ENCODE assay signal across 8 cellular contexts in genomic region chr12:4107436-4107878, GRCh38.
A peak's percentile ranks its signal among the peaks of the same experiment; 100 is the strongest.
DNase-seq lines count a peak whose midpoint lies in the region; ATAC-seq and TF ChIP-seq lines count a peak whose summit lies in the region.

No MANE protein-coding gene starts in this region.

- no peak overlapping the region for H4K8ac ChIP-seq in H9 (replicated peaks; ENCODE audit: insufficient read length, low read depth, low read length)

- no peak overlapping the region for H3K56ac ChIP-seq in H9 (ENCODE audit: insufficient read length, low read depth, low read length)

- H3K4me1 Mint-ChIP-seq in H9 = peaks cover 10% of the 10 kb centered on the region in 2 experiments
- peaks cover 13% of the 10 kb centered on the region for H3K4me1 Mint-ChIP-seq in central memory CD8-positive, alpha-beta T cell

- H2BK15ac ChIP-seq in H9 (ENCODE audit: low read depth, low read length) = no peak overlapping the region

- H3K18ac ChIP-seq in H9 (ENCODE audit: insufficient read length, low read depth, low read length) = no peak overlapping the region

- TF ChIP-seq CTCF in GM12875 (IDR thresholded peaks at IDR 0.05; ENCODE audit: borderline replicate concordance, insufficient read depth, low read depth, low read length) = peak; percentile 65; the same call in 1 of the 2 replicates
- TF ChIP-seq CTCF in H9 (conservative IDR thresholded peaks at IDR 0.05) = peak; percentile 86
- peak; percentile 52 for TF ChIP-seq CTCF in LNCAP (IDR thresholded peaks at IDR 0.05)
- peak; percentile 61 for TF ChIP-seq CTCF in WERI-Rb-1 (IDR thresholded peaks at IDR 0.05; ENCODE audit: low read depth, low read length)
- TF ChIP-seq CTCF in lung (IDR thresholded peaks at IDR 0.05; ENCODE audit: control extremely low read depth, extremely low read depth) = peak; percentile 63

- H3K36me3 ChIP-seq in WERI-Rb-1 (no peaks in the 10 kb centered on the region), lung (ENCODE audit: control insufficient read depth in 2 of 2, insufficient read depth in 2 of 2, low read length in 2 of 2) (no peaks in the 10 kb centered on the region)

- H3K27me3 ChIP-seq in H9 (ENCODE audit: insufficient read depth, low read length) (no peaks in the 10 kb centered on the region), WERI-Rb-1 (ENCODE audit: insufficient read depth, low read depth, severe bottlenecking) (peaks cover 48% of the 10 kb centered on the region), lung (ENCODE audit: control insufficient read depth, insufficient read depth) (no peaks in the 10 kb centered on the region)

- H3K27me3 Mint-ChIP-seq in H9 (ENCODE audit: low read depth) = peaks cover 10% of the 10 kb centered on the region
- H3K27me3 Mint-ChIP-seq in central memory CD8-positive, alpha-beta T cell = no peaks in the 10 kb centered on the region

- peak; percentile 98 for ATAC-seq in central memory CD8-positive, alpha-beta T cell (replicated peaks; ENCODE audit: extremely low read depth, poor library complexity, severe bottlenecking)
- peak; percentile 87 for ATAC-seq in lung (ENCODE audit: insufficient read depth, low FRiP score)

- H2BK20ac ChIP-seq in H9 (ENCODE audit: low read depth, low read length, poor library complexity, severe bottlenecking) = no peak overlapping the region

- H2AFZ ChIP-seq in H9 (ENCODE audit: low read length) = no peak overlapping the region

- H3K14ac ChIP-seq in H9 (ENCODE audit: insufficient read depth, low read length) = no peak overlapping the region

- no peak overlapping the region for H3K23ac ChIP-seq in H9 (ENCODE audit: insufficient read length, low read depth, low read length)

- H4K5ac ChIP-seq in H9 (ENCODE audit: insufficient read length, low read depth, low read length) = no peak overlapping the region

- H3K9me3 Mint-ChIP-seq in H9 = peaks cover 0 to 2% of the 10 kb centered on the region in 2 experiments; a peak in 1 of 5 replicates
- no peaks in the 10 kb centered on the region for H3K9me3 Mint-ChIP-seq in central memory CD8-positive, alpha-beta T cell

- no peak overlapping the region for H3K4me3 ChIP-seq in GM12875 (ENCODE audit: low read depth, low read length)
- H3K4me3 ChIP-seq in WERI-Rb-1 (ENCODE audit: low read depth, low read length) = no peak overlapping the region
- H3K4me3 ChIP-seq in lung = no peak overlapping the region

- WGBS in H9 (ENCODE audit: extremely low coverage, insufficient read length, low lambda C conversion rate) = no CpG with 5 or more reads among the region's 6 CpGs
- WGBS in lung, 2 donors = 9 to 16% methylated on average over 6 of the region's 6 CpGs

- H3K9ac ChIP-seq in H9 (ENCODE audit: extremely low read depth, insufficient read length, low read length) = no peak overlapping the region

- H4K20me1 ChIP-seq in H9 (ENCODE audit: control insufficient read depth, insufficient read depth, insufficient read length) = no peaks in the 10 kb centered on the region

- H2AK5ac ChIP-seq in H9 (ENCODE audit: insufficient read length, low read length) = no peak overlapping the region

- no peaks in the 10 kb centered on the region for H3K79me2 ChIP-seq in H9 (ENCODE audit: insufficient read depth, low read length)

- no peak overlapping the region for H4K91ac ChIP-seq in H9 (ENCODE audit: insufficient read length, low read depth, low read length)

- H3K4me2 ChIP-seq in H9 (ENCODE audit: insufficient read depth, insufficient read length, low read length) = no peak overlapping the region

- no peak overlapping the region for H2BK5ac ChIP-seq in H9 (ENCODE audit: insufficient read length, low read length)

- no peaks in the 10 kb centered on the region for H3K36me3 Mint-ChIP-seq in H9 (ENCODE audit: insufficient read depth in 1 of 3, low read depth in 3 of 3)
- no peaks in the 10 kb centered on the region for H3K36me3 Mint-ChIP-seq in central memory CD8-positive, alpha-beta T cell (ENCODE audit: insufficient read depth)

- H3K9me3 ChIP-seq in H9 (ENCODE audit: control insufficient read depth, low read depth, low read length) = no peaks in the 10 kb centered on the region
- no peaks in the 10 kb centered on the region for H3K9me3 ChIP-seq in WERI-Rb-1 (ENCODE audit: severe bottlenecking)
- H3K9me3 ChIP-seq in lung (ENCODE audit: control insufficient read depth in 2 of 2, insufficient read depth in 1 of 2, low read length in 1 of 2) = no peaks in the 10 kb centered on the region

- H3K27ac Mint-ChIP-seq in H9 = peak overlapping the region in 1 of 3 experiments; percentile 17; a peak in 1 of 7 replicates
- H3K27ac Mint-ChIP-seq in central memory CD8-positive, alpha-beta T cell (ENCODE audit: low read depth) = peak overlapping the region; percentile 86

- no peak overlapping the region for H2BK120ac ChIP-seq in H9 (ENCODE audit: low read depth, low read length, poor library complexity, severe bottlenecking)

- H3K27ac ChIP-seq in H9 (ENCODE audit: insufficient read length, low read depth, low read length) (no peak overlapping the region), WERI-Rb-1 (no peak overlapping the region), lung (ENCODE audit: low read depth in 1 of 2, low read length in 1 of 2) (no peak overlapping the region)

- H3T11ph ChIP-seq in H9 (ENCODE audit: low read length) = no peak overlapping the region

- no peak overlapping the region for H3K4me3 Mint-ChIP-seq in H9
- no peak overlapping the region for H3K4me3 Mint-ChIP-seq in central memory CD8-positive, alpha-beta T cell

- no peaks in the 10 kb centered on the region for H3K79me1 ChIP-seq in H9 (ENCODE audit: insufficient read depth, low read depth, low read length, poor library complexity, severe bottlenecking)

- DNase-seq in H9 (peak; percentile 78), WERI-Rb-1 (peak; percentile 25), lung (ENCODE audit: low spot score) (peak; percentile 38), NCI-H1930 (lab: John Stamatoyannopoulos, UW) (no peak)
- DNase-seq in central memory CD8-positive, alpha-beta T cell (ENCODE audit: low spot score in 2 of 2) = peak; percentile 33 to 74
- peak; percentile 65 for DNase-seq in stimulated activated naive CD4-positive, alpha-beta T cell treated with Interleukin-2 at 50 U/mL for 16 hours (lab: John Stamatoyannopoulos, UW)

- no peak overlapping the region for H3K4ac ChIP-seq in H9 (ENCODE audit: low read depth, low read length)

- H3K4me1 ChIP-seq in H9 (ENCODE audit: insufficient read depth, low read length) (no peaks in the 10 kb centered on the region), lung (ENCODE audit: control insufficient read depth in 2 of 2, insufficient read depth in 2 of 2, low read length in 2 of 2) (no peaks in the 10 kb centered on the region)

- no peaks in the 10 kb centered on the region for H3K23me2 ChIP-seq in H9 (ENCODE audit: insufficient read length, low read depth, low read length, poor library complexity, severe bottlenecking)

- H2BK12ac ChIP-seq in H9 (ENCODE audit: insufficient read length, low read depth, low read length) = no peak overlapping the region

Comparison
In these comparisons a context has a peak if more than half of its experiments do, and no peak if none do; other contexts are left out.
1. DNase-seq: peak in H9 (single experiment), WERI-Rb-1 (single experiment), central memory CD8-positive, alpha-beta T cell (2 of 2), lung (single experiment) and stimulated activated naive CD4-positive, alpha-beta T cell treated with Interleukin-2 at 50 U/mL for 16 hours (single experiment); none in NCI-H1930 (0 of 2).
2. Peak in every context shown above with its lines, with median percentiles within 50 percentile points of each other: CTCF ChIP-seq.